Comparison of ENCODE assay signal across 20 cellular contexts in the genomic region with DNA sequence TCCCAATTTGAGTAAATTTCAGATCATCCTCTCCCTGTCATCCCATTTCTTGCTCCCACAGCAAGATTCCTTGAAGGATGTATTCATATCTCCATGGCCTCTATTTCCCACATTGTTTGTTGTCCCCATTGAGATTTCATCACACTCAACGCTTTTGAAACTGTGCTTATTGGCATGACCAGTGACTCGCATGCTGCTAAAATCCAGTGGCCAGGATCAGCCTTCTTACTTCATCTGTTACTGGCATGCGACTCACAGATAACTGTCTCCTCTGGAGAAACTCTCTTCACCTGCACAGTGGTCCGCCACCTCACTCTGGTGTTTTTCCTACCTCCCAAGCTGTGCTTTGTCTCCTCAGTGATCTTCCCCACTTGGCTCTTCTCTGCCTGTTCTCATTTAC.
DNase-seq lines count a peak whose midpoint lies in the region; TF ChIP-seq lines count a peak whose summit lies in the region.
"Had no signal": no experiment of that assay in that cellular context is flagged by ENCODE, and none has a peak within 500 bp of the region (broad histone marks: within the 10 kb centered on the region; RNA-seq: fewer than 3 reads in every experiment).

No MANE protein-coding gene starts in this region.

- H3K36me3 ChIP-seq in HEK293 (ENCODE audit: control insufficient read depth in 2 of 2, insufficient read depth in 1 of 2, low read length in 2 of 2) (no peaks in the 10 kb centered on the region), mammary epithelial cell (ENCODE audit: insufficient read depth, low read length) (no peaks in the 10 kb centered on the region), kidney epithelial cell (ENCODE audit: control insufficient read depth, insufficient read depth, low read length) (no peaks in the 10 kb centered on the region)

- no peak for TF ChIP-seq POLR2A in erythroblast (IDR thresholded peaks at IDR 0.05; ENCODE audit: low read length)

- H3K36me3 Mint-ChIP-seq in activated naive CD4-positive, alpha-beta T cell treated with anti-CD3 and anti-CD28 coated beads, Interleukin-2, amount 10 ng/mL, durations not matched to agents 7 days and 5 days, result no peaks in the 10 kb centered on the region
- H3K36me3 Mint-ChIP-seq: memory B cell had no signal

- in situ Hi-C loops in mammary epithelial cell (cut with MboI; ENCODE audit: low sequenced_read_pairs in 2 of 2), result no loop called here

- no peak overlapping the region for H3K4me3 ChIP-seq in HEK293 (ENCODE audit: low read depth, low read length)
- no peak overlapping the region for H3K4me3 ChIP-seq in mammary epithelial cell (replicated peaks in 1 of 3; ENCODE audit: insufficient read depth in 1 of 3, low read depth in 2 of 3, low read length in 3 of 3)
- no peak overlapping the region for H3K4me3 ChIP-seq in kidney epithelial cell (ENCODE audit: low read depth, low read length)
- H3K4me3 ChIP-seq: hepatocyte had no signal

- intact Hi-C loops in mammary epithelial cell (cut with micrococcal nuclease), result no loop called here

- dilution Hi-C loops in mammary epithelial cell (cut with HindIII; ENCODE audit: low sequenced_read_pairs), result no loop called here

- H2AFZ ChIP-seq in mammary epithelial cell (ENCODE audit: low read depth, low read length), result no peak overlapping the region
- H2AFZ ChIP-seq: hepatocyte had no signal

- H3K4me2 ChIP-seq in mammary epithelial cell (ENCODE audit: insufficient read depth, low read depth, low read length), result no peak overlapping the region
- H3K4me2 ChIP-seq: hepatocyte had no signal

- H3K9ac ChIP-seq in mammary epithelial cell (ENCODE audit: insufficient read depth, low read length), result no peak overlapping the region

- H3K27me3 ChIP-seq in mammary epithelial cell (ENCODE audit: insufficient read depth, low read length) (no peaks in the 10 kb centered on the region), kidney epithelial cell (ENCODE audit: control insufficient read depth, insufficient read depth, low read length) (no peaks in the 10 kb centered on the region)
- H3K27me3 ChIP-seq: hepatocyte had no signal

- no peak overlapping the region for H3K4me3 Mint-ChIP-seq in activated naive CD4-positive, alpha-beta T cell treated with anti-CD3 and anti-CD28 coated beads, Interleukin-2, amount 10 ng/mL, durations not matched to agents 7 days and 5 days
- H3K4me3 Mint-ChIP-seq: activated CD4-positive, alpha-beta memory T cell treated with anti-CD3 and anti-CD28 coated beads, Interleukin-2, amount 10 ng/mL, durations not matched to agents 7 days and 5 days; memory B cell had no signal

- WGBS in mammary epithelial cell (ENCODE audit: low coverage, missing lambda C conversion rate), result 94% methylated on average over 4 of the region's 4 CpGs

- no peaks in the 10 kb centered on the region for H3K79me2 ChIP-seq in mammary epithelial cell (ENCODE audit: insufficient read depth, low read length)
- H3K79me2 ChIP-seq: hepatocyte had no signal

- no peak for TF ChIP-seq CTCF in HEK293 (tag by site-specific recombination; IDR thresholded peaks at IDR 0.05)
- no peak for TF ChIP-seq CTCF in mammary epithelial cell (conservative IDR thresholded peaks at IDR 0.05 in 1 of 2, IDR thresholded peaks at IDR 0.05 in 1 of 2; ENCODE audit: extremely low read depth in 1 of 2, insufficient read depth in 1 of 2, low read depth in 1 of 2, low read length in 2 of 2)
- no peak for TF ChIP-seq CTCF in kidney epithelial cell (IDR thresholded peaks at IDR 0.05; ENCODE audit: insufficient read depth, low read length, poor library complexity, severe bottlenecking)

- no TSS peak for BruUV-seq in mammary epithelial cell (replicated peaks; lab: Mats Ljungman, UMichigan)

- no peaks in the 10 kb centered on the region for H3K4me1 ChIP-seq in HEK293 (ENCODE audit: control insufficient read depth, insufficient read depth, low read length)
- no peaks in the 10 kb centered on the region for H3K4me1 ChIP-seq in mammary epithelial cell (ENCODE audit: insufficient read depth, low read length)

- H3K27ac Mint-ChIP-seq in activated naive CD4-positive, alpha-beta T cell treated with anti-CD3 and anti-CD28 coated beads, Interleukin-2, amount 10 ng/mL, durations not matched to agents 7 days and 5 days, result no peak overlapping the region
- H3K27ac Mint-ChIP-seq: activated CD4-positive, alpha-beta memory T cell treated with anti-CD3 and anti-CD28 coated beads, Interleukin-2, amount 10 ng/mL, durations not matched to agents 7 days and 5 days; memory B cell had no signal

- peaks cover 4% of the 10 kb centered on the region for H3K27me3 Mint-ChIP-seq in activated naive CD4-positive, alpha-beta T cell treated with anti-CD3 and anti-CD28 coated beads, Interleukin-2, amount 10 ng/mL, durations not matched to agents 7 days and 5 days
- H3K27me3 Mint-ChIP-seq: memory B cell had no signal

- DNase-seq in AG08395 (ENCODE audit: low spot score) (peak; percentile 68), mammary epithelial cell (peak; percentile 50), kidney epithelial cell (ENCODE audit: low read depth) (peak; percentile 34), erythroblast (lab: John Stamatoyannopoulos, UW) (no peak), NCI-H2107 (lab: John Stamatoyannopoulos, UW) (no peak), occipital lobe (lab: John Stamatoyannopoulos, UW) (no peak)
- no peak for DNase-seq in activated naive CD4-positive, alpha-beta T cell treated with anti-CD3 and anti-CD28 coated beads, Interleukin-2, amount 10 ng/mL, durations not matched to agents 7 days and 5 days
- DNase-seq: activated CD4-positive, alpha-beta memory T cell treated with anti-CD3 and anti-CD28 coated beads, Interleukin-2, amount 10 ng/mL, durations not matched to agents 7 days and 5 days; activated naive CD4-positive, alpha-beta T cell treated with Interleukin-2 at 50 U/mL for 16 hours; anterior cingulate cortex; effector memory CD4-positive, alpha-beta T cell; NCI-H1694; NCI-H2227 treated with DMSO at 0.1 percent for 48 hours; NCI-H774; nucleus accumbens; Right ventricle myocardium superior; stimulated activated CD4-positive, alpha-beta T cell treated with anti-CD3 and anti-CD28 coated beads, Interleukin-12 subunit alpha, Interleukin-12 subunit beta, amount 100 ng/mL, for 4 hours had no signal

- CTCF ChIA-PET in HEK293 (lab: Yijun Ruan, JAX), result no interaction called here
- CTCF ChIA-PET in mammary epithelial cell (lab: Charles Lee; ENCODE audit: low non-redundant PET), result no interaction called here
- CTCF ChIA-PET in activated naive CD4-positive, alpha-beta T cell treated with anti-CD3 and anti-CD28 coated beads, Interleukin-2, amount 10 ng/mL, durations not matched to agents 7 days and 5 days (lab: Charles Lee), result no interaction called here

- H3K4me1 Mint-ChIP-seq in activated naive CD4-positive, alpha-beta T cell treated with anti-CD3 and anti-CD28 coated beads, Interleukin-2, amount 10 ng/mL, durations not matched to agents 7 days and 5 days, result no peaks in the 10 kb centered on the region
- H3K4me1 Mint-ChIP-seq: activated CD4-positive, alpha-beta memory T cell treated with anti-CD3 and anti-CD28 coated beads, Interleukin-2, amount 10 ng/mL, durations not matched to agents 7 days and 5 days; memory B cell had no signal

- peaks cover 2% of the 10 kb centered on the region for H3K9me3 Mint-ChIP-seq in activated naive CD4-positive, alpha-beta T cell treated with anti-CD3 and anti-CD28 coated beads, Interleukin-2, amount 10 ng/mL, durations not matched to agents 7 days and 5 days

- H3K9me3 ChIP-seq in HEK293 (ENCODE audit: control insufficient read depth, insufficient read depth, low read depth, low read length) (no peaks in the 10 kb centered on the region), mammary epithelial cell (replicated peaks; ENCODE audit: insufficient read depth, low read length) (no peaks in the 10 kb centered on the region)

- POLR2A ChIA-PET in HEK293 (lab: Yijun Ruan, JAX), result no interaction called here

- no peaks in the 10 kb centered on the region for H4K20me1 ChIP-seq in mammary epithelial cell (ENCODE audit: insufficient read depth, low read length)

- H3K27ac ChIP-seq in HEK293 (ENCODE audit: extremely low read depth, low read depth, low read length) (no peak overlapping the region), mammary epithelial cell (ENCODE audit: insufficient read depth, low read depth, low read length) (no peak overlapping the region)
- H3K27ac ChIP-seq: hepatocyte had no signal

TF ChIP-seq in HEK293, 187 proteins besides CTCF, POLR2A, EP300 and RAD21:
- peak; percentile 79 for TF ChIP-seq GLIS1 (tag by site-specific recombination; IDR thresholded peaks at IDR 0.05)
- no peak for TF ChIP-seq ZBTB21 (tag by site-specific recombination; IDR thresholded peaks at IDR 0.05)

Comparison
In these comparisons a context has a peak if more than half of its experiments do, and no peak if none do; other contexts are left out.
1. DNase-seq: peak in AG08395 (single experiment), mammary epithelial cell (single experiment) and kidney epithelial cell (single experiment); none in erythroblast (0 of 2), activated naive CD4-positive, alpha-beta T cell treated with anti-CD3 and anti-CD28 coated beads, Interleukin-2, amount 10 ng/mL, durations not matched to agents 7 days and 5 days (single experiment), NCI-H2107 (single experiment) and occipital lobe (single experiment).